In the genomic region with DNA sequence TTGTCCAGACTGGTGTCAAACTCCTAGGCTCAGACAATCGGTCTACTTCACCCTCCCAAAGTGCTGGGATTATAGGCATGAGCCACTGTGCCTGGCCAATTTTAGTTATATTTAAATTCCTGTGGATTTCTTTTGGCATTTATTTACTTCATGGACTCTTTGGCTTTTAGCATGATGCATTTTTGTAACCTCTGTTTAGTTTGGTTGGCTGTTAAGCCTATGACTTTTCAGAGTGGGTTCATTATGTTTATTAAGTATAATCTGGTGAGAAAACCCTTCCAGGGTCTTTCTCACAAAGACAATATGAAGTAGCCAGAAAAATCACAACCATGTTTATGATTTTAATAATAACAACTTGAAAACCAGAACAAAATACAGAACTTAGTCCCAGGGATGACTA, we compare ENCODE assay signal across 29 cellular contexts.
"Had no signal": no experiment of that assay in that cellular context is flagged by ENCODE, and none has a peak within 500 bp of the region (broad histone marks: within the 10 kb centered on the region; RNA-seq: fewer than 3 reads in every experiment).

No MANE protein-coding gene starts in this region.

- H3K4me3 ChIP-seq: coronary artery, esophagus muscularis mucosa, lower lobe of right lung, mucosa of descending colon, pancreas, right lobe of liver, smooth muscle cell, stomach, thyroid gland, vagina had no signal

- H3K4me3 Mint-ChIP-seq: mesothelial cell of epicardium; naive B cell; natural killer cell treated with Interleukin-12 subunit alpha and Interleukin-12 subunit beta and Interleukin-15 and Interleukin-18, amount 100 ng/mL, for 72 hours; neural crest cell had no signal

- H3K9me3 Mint-ChIP-seq: mesothelial cell of epicardium; naive B cell; natural killer cell treated with Interleukin-12 subunit alpha and Interleukin-12 subunit beta and Interleukin-15 and Interleukin-18, amount 100 ng/mL, for 72 hours; neural crest cell had no signal

- H3K27me3 ChIP-seq: esophagus muscularis mucosa, neutrophil, pancreas, right lobe of liver, stomach, thyroid gland, vagina had no signal

- H3K27ac Mint-ChIP-seq: mesothelial cell of epicardium; naive B cell; natural killer cell treated with Interleukin-12 subunit alpha and Interleukin-12 subunit beta and Interleukin-15 and Interleukin-18, amount 100 ng/mL, for 72 hours had no signal

- H3K27me3 Mint-ChIP-seq: naive B cell had no signal

- H3K9me3 ChIP-seq: esophagus muscularis mucosa, lower lobe of right lung, mucosa of descending colon, neutrophil, pancreas, right lobe of liver, stomach, thyroid gland, vagina had no signal

- H3K36me3 Mint-ChIP-seq: mesothelial cell of epicardium; naive B cell; natural killer cell treated with Interleukin-12 subunit alpha and Interleukin-12 subunit beta and Interleukin-15 and Interleukin-18, amount 100 ng/mL, for 72 hours had no signal

- ATAC-seq: left ventricle myocardium superior; lower lobe of right lung; mucosa of descending colon; natural killer cell treated with Interleukin-12 subunit alpha and Interleukin-12 subunit beta and Interleukin-15 and Interleukin-18, amount 100 ng/mL, for 72 hours; pancreas; right lobe of liver had no signal

- FAIRE-seq: endothelial cell of umbilical vein, frontal cortex, keratinocyte had no signal

- DNase-seq: dermis blood vessel endothelial cell; effector memory CD4-positive, alpha-beta T cell; head of caudate nucleus; left ventricle myocardium superior; lower lobe of right lung; mucosa of descending colon; naive B cell; pancreas; retina; right lobe of liver; stimulated activated CD4-positive, alpha-beta T cell treated with anti-CD3 and anti-CD28 coated beads, Interleukin-12 subunit alpha, Interleukin-12 subunit beta, amount 100 ng/mL, for 4 hours; stimulated activated CD4-positive, alpha-beta T cell treated with anti-CD3 and anti-CD28 coated beads, Interleukin-1b, Interleukin-23, amount 100 ng/mL, for 48 hours; stimulated activated CD4-positive, alpha-beta T cell treated with anti-CD3 and anti-CD28 coated beads, Interleukin-4, amount 100 ng/mL, for 1 hour; stimulated activated CD8-positive, alpha-beta memory T cell treated with anti-CD3 and anti-CD28 coated beads, Interleukin-4, amount 100 ng/mL, for 48 hours; stimulated activated naive CD4-positive, alpha-beta T cell treated with Interleukin-2 at 50 U/mL for 16 hours; stomach; thyroid gland; trophoblast cell had no signal

- H3K4me1 Mint-ChIP-seq: naive B cell, neural crest cell had no signal

- H3K27ac ChIP-seq: coronary artery, lower lobe of right lung, neutrophil, pancreas, right lobe of liver, stomach, thyroid gland, vagina had no signal
